Comparison of ENCODE assay signal across 2 cellular contexts in the genomic region with DNA sequence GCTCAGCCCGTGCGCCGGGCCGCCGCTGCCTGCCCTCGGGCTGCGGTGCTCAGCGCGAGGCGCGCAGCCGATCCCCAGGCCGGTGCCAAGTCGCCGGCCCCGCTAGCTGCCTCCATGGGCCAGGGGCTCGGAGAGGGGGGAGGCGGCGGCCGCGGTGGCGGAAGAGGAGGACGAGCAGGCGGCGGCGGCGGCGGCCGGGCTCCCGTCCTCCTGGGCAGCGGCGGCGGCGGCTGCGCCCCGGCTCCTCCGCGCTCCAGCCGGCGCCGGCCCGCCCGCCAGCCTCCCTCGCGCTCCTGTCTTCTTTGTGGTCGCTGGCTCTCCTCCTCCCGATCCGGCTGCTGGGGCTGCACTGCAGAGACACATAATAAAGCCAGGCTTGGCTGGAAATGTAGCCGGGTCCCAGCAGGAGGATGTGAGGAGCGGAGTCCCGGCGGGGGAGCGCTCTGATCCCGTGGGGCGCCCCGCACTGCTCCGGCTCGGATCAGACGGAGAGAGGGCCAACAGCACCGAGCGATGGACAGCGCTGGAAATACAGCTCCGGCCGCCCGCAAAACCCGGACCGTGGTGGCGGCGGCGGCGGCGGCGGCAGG.
TF ChIP-seq lines count a peak whose summit lies in the region.

No MANE protein-coding gene starts in this region.

TF ChIP-seq in Ishikawa, 13 proteins besides CTCF, POLR2A, EP300 and RAD21 (continued from another document):
- TF ChIP-seq, protein P1, sequence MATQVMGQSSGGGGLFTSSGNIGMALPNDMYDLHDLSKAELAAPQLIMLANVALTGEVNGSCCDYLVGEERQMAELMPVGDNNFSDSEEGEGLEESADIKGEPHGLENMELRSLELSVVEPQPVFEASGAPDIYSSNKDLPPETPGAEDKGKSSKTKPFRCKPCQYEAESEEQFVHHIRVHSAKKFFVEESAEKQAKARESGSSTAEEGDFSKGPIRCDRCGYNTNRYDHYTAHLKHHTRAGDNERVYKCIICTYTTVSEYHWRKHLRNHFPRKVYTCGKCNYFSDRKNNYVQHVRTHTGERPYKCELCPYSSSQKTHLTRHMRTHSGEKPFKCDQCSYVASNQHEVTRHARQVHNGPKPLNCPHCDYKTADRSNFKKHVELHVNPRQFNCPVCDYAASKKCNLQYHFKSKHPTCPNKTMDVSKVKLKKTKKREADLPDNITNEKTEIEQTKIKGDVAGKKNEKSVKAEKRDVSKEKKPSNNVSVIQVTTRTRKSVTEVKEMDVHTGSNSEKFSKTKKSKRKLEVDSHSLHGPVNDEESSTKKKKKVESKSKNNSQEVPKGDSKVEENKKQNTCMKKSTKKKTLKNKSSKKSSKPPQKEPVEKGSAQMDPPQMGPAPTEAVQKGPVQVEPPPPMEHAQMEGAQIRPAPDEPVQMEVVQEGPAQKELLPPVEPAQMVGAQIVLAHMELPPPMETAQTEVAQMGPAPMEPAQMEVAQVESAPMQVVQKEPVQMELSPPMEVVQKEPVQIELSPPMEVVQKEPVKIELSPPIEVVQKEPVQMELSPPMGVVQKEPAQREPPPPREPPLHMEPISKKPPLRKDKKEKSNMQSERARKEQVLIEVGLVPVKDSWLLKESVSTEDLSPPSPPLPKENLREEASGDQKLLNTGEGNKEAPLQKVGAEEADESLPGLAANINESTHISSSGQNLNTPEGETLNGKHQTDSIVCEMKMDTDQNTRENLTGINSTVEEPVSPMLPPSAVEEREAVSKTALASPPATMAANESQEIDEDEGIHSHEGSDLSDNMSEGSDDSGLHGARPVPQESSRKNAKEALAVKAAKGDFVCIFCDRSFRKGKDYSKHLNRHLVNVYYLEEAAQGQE (IDR thresholded peaks at IDR 0.05; ENCODE audit: low read depth), result peak; percentile 51
- TF ChIP-seq FOXM1 (IDR thresholded peaks at IDR 0.05; ENCODE audit: borderline replicate concordance, low read depth), result no peak
- TF ChIP-seq TAF1 (IDR thresholded peaks at IDR 0.05; ENCODE audit: low read depth), result peak; percentile 40; the same call in 1 of the 2 replicates

TF ChIP-seq in HepG2, 621 proteins besides CTCF, POLR2A, EP300 and RAD21 (continued from another document and continues in another):
- TF ChIP-seq ZNF549 (CRISPR knock-in tag; IDR thresholded peaks at IDR 0.05), result no peak
- no peak for TF ChIP-seq RORA (CRISPR knock-in tag; IDR thresholded peaks at IDR 0.05)
- TF ChIP-seq ZNF264 (CRISPR knock-in tag; IDR thresholded peaks at IDR 0.05), result no peak
- no peak for TF ChIP-seq MEF2D (CRISPR knock-in tag; IDR thresholded peaks at IDR 0.05)
- TF ChIP-seq PHB2 (IDR thresholded peaks at IDR 0.05; ENCODE audit: partially characterized antibody), result no peak
- TF ChIP-seq, protein P2, sequence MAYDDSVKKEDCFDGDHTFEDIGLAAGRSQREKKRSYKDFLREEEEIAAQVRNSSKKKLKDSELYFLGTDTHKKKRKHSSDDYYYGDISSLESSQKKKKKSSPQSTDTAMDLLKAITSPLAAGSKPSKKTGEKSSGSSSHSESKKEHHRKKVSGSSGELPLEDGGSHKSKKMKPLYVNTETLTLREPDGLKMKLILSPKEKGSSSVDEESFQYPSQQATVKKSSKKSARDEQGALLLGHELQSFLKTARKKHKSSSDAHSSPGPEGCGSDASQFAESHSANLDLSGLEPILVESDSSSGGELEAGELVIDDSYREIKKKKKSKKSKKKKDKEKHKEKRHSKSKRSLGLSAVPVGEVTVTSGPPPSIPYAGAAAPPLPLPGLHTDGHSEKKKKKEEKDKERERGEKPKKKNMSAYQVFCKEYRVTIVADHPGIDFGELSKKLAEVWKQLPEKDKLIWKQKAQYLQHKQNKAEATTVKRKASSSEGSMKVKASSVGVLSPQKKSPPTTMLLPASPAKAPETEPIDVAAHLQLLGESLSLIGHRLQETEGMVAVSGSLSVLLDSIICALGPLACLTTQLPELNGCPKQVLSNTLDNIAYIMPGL (CRISPR knock-in tag; IDR thresholded peaks at IDR 0.05; ENCODE audit: borderline replicate concordance in 1 of 2, low read depth in 1 of 2), result peak; percentile 18 to 45; a peak in 2 of 4 replicates
- TF ChIP-seq, protein P1 (IDR thresholded peaks at IDR 0.05; ENCODE audit: borderline replicate concordance in 1 of 2, low read depth in 1 of 2, low read length in 2 of 2), result peak in 1 of 2 experiments; percentile 57; a peak in 2 of 4 replicates
- TF ChIP-seq, protein P3, sequence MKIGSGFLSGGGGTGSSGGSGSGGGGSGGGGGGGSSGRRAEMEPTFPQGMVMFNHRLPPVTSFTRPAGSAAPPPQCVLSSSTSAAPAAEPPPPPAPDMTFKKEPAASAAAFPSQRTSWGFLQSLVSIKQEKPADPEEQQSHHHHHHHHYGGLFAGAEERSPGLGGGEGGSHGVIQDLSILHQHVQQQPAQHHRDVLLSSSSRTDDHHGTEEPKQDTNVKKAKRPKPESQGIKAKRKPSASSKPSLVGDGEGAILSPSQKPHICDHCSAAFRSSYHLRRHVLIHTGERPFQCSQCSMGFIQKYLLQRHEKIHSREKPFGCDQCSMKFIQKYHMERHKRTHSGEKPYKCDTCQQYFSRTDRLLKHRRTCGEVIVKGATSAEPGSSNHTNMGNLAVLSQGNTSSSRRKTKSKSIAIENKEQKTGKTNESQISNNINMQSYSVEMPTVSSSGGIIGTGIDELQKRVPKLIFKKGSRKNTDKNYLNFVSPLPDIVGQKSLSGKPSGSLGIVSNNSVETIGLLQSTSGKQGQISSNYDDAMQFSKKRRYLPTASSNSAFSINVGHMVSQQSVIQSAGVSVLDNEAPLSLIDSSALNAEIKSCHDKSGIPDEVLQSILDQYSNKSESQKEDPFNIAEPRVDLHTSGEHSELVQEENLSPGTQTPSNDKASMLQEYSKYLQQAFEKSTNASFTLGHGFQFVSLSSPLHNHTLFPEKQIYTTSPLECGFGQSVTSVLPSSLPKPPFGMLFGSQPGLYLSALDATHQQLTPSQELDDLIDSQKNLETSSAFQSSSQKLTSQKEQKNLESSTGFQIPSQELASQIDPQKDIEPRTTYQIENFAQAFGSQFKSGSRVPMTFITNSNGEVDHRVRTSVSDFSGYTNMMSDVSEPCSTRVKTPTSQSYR (CRISPR knock-in tag; IDR thresholded peaks at IDR 0.05; ENCODE audit: borderline replicate concordance), result no peak
- TF ChIP-seq, protein P4, sequence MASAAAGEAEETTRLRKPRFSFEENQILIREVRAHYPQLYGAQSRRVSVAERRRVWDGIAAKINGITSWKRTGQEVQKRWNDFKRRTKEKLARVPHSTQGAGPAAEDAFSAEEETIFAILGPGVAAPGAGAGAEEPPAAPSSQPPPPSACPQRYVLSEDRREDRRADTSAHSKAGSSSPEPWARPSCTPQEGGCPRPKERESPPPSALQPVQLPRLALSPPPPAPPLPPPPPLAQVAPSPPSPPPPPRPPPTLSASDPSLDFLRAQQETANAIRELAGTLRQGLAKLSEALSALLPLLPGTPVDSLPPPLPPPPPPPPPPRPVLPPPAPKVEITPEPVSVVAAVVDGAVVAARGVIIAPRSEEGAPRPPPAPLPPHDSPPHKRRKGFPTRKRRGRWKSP (CRISPR knock-in tag; IDR thresholded peaks at IDR 0.05), result peak; percentile 73; the same call in 1 of the 2 replicates
- peak; percentile 58; the same call in 1 of the 2 replicates for TF ChIP-seq ZNF205 (CRISPR knock-in tag; IDR thresholded peaks at IDR 0.05)
- TF ChIP-seq ZNF138 (CRISPR knock-in tag; IDR thresholded peaks at IDR 0.05; ENCODE audit: low read depth), result no peak
- TF ChIP-seq CBX1 (IDR thresholded peaks at IDR 0.05; ENCODE audit: low read depth), result no peak
- peak; percentile 2; the same call in 1 of the 2 replicates for TF ChIP-seq KDM5B (CRISPR knock-in tag; IDR thresholded peaks at IDR 0.05; ENCODE audit: borderline replicate concordance)
- TF ChIP-seq ZSCAN31 (CRISPR knock-in tag; IDR thresholded peaks at IDR 0.05; ENCODE audit: low read depth), result no peak
- TF ChIP-seq ZNF563 (CRISPR knock-in tag; IDR thresholded peaks at IDR 0.05), result no peak; the same call in 1 of the 2 replicates
- TF ChIP-seq, protein P5, sequence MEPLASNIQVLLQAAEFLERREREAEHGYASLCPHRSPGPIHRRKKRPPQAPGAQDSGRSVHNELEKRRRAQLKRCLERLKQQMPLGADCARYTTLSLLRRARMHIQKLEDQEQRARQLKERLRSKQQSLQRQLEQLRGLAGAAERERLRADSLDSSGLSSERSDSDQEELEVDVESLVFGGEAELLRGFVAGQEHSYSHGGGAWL (CRISPR knock-in tag; IDR thresholded peaks at IDR 0.05), result 0 out of 2 replicates have a peak, but pooled peaks have one; percentile 33
- no peak for TF ChIP-seq ZBTB40 (IDR thresholded peaks at IDR 0.05)
- TF ChIP-seq ZBTB40 (CRISPR knock-in tag; IDR thresholded peaks at IDR 0.05), result no peak
- no peak for TF ChIP-seq SP5 (CRISPR knock-in tag; IDR thresholded peaks at IDR 0.05; ENCODE audit: borderline replicate concordance, low read depth)
